1 cellular context compared by ENCODE assay signal in genomic region chr9:136857606-136858412, GRCh38.
TF ChIP-seq lines count a peak whose summit lies in the region.

No MANE protein-coding gene starts in this region.

TF ChIP-seq in GM23338, 12 proteins besides CTCF, POLR2A, EP300 and RAD21 (continued from another document):
- TF ChIP-seq, protein P1, sequence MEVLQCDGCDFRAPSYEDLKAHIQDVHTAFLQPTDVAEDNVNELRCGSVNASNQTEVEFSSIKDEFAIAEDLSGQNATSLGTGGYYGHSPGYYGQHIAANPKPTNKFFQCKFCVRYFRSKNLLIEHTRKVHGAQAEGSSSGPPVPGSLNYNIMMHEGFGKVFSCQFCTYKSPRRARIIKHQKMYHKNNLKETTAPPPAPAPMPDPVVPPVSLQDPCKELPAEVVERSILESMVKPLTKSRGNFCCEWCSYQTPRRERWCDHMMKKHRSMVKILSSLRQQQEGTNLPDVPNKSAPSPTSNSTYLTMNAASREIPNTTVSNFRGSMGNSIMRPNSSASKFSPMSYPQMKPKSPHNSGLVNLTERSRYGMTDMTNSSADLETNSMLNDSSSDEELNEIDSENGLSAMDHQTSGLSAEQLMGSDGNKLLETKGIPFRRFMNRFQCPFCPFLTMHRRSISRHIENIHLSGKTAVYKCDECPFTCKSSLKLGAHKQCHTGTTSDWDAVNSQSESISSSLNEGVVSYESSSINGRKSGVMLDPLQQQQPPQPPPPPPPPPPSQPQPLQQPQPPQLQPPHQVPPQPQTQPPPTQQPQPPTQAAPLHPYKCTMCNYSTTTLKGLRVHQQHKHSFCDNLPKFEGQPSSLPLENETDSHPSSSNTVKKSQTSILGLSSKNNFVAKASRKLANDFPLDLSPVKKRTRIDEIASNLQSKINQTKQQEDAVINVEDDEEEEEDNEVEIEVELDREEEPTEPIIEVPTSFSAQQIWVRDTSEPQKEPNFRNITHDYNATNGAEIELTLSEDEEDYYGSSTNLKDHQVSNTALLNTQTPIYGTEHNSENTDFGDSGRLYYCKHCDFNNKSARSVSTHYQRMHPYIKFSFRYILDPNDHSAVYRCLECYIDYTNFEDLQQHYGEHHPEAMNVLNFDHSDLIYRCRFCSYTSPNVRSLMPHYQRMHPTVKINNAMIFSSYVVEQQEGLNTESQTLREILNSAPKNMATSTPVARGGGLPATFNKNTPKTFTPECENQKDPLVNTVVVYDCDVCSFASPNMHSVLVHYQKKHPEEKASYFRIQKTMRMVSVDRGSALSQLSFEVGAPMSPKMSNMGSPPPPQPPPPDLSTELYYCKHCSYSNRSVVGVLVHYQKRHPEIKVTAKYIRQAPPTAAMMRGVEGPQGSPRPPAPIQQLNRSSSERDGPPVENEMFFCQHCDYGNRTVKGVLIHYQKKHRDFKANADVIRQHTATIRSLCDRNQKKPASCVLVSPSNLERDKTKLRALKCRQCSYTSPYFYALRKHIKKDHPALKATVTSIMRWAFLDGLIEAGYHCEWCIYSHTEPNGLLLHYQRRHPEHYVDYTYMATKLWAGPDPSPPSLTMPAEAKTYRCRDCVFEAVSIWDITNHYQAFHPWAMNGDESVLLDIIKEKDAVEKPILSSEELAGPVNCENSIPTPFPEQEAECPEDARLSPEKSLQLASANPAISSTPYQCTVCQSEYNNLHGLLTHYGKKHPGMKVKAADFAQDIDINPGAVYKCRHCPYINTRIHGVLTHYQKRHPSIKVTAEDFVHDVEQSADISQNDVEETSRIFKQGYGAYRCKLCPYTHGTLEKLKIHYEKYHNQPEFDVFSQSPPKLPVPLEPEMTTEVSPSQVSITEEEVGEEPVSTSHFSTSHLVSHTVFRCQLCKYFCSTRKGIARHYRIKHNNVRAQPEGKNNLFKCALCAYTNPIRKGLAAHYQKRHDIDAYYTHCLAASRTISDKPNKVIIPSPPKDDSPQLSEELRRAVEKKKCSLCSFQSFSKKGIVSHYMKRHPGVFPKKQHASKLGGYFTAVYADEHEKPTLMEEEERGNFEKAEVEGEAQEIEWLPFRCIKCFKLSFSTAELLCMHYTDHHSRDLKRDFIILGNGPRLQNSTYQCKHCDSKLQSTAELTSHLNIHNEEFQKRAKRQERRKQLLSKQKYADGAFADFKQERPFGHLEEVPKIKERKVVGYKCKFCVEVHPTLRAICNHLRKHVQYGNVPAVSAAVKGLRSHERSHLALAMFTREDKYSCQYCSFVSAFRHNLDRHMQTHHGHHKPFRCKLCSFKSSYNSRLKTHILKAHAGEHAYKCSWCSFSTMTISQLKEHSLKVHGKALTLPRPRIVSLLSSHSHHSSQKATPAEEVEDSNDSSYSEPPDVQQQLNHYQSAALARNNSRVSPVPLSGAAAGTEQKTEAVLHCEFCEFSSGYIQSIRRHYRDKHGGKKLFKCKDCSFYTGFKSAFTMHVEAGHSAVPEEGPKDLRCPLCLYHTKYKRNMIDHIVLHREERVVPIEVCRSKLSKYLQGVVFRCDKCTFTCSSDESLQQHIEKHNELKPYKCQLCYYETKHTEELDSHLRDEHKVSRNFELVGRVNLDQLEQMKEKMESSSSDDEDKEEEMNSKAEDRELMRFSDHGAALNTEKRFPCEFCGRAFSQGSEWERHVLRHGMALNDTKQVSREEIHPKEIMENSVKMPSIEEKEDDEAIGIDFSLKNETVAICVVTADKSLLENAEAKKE (CRISPR knock-in tag; IDR thresholded peaks at IDR 0.05): no peak
- TF ChIP-seq JUNB (IDR thresholded peaks at IDR 0.05; ENCODE audit: unreplicated experiment): no peak
- no peak for TF ChIP-seq REST (IDR thresholded peaks at IDR 0.05; ENCODE audit: unreplicated experiment)
- TF ChIP-seq ZNF114 (CRISPR knock-in tag; IDR thresholded peaks at IDR 0.05): no peak
- no peak for TF ChIP-seq EZH2phosphoT487 (IDR thresholded peaks at IDR 0.05; ENCODE audit: unreplicated experiment)
- TF ChIP-seq STAT1 (IDR thresholded peaks at IDR 0.05; ENCODE audit: unreplicated experiment): no peak
TF ChIP-seq in GM23338: peak in this region for 0.
